22 cellular contexts compared by ENCODE assay signal in genomic region chr5:158123595-158123994, GRCh38.
"Had no signal": no experiment of that assay in that cellular context is flagged by ENCODE, and none has a peak within 500 bp of the region (broad histone marks: within the 10 kb centered on the region; RNA-seq: fewer than 3 reads in every experiment).

No MANE protein-coding gene starts in this region.

- H3K27ac Mint-ChIP-seq: activated CD8-positive, alpha-beta T cell treated with anti-CD3 and anti-CD28 coated beads, Interleukin-2, amount 10 ng/mL, durations not matched to agents 7 days and 5 days; activated naive CD8-positive, alpha-beta T cell treated with anti-CD3 and anti-CD28 coated beads, Interleukin-2, amount 10 ng/mL, durations not matched to agents 7 days and 5 days; T-helper 1 cell treated with Interleukin-12 subunit alpha and Interleukin-12 subunit beta and Interleukin-4 antibody, amounts not matched to agents 30 μg/mL and 1 μg/mL, for 36 hours had no signal

- H3K36me3 Mint-ChIP-seq: activated naive CD8-positive, alpha-beta T cell treated with anti-CD3 and anti-CD28 coated beads, Interleukin-2, amount 10 ng/mL, durations not matched to agents 7 days and 5 days had no signal

- H3K9me3 Mint-ChIP-seq: activated naive CD8-positive, alpha-beta T cell treated with anti-CD3 and anti-CD28 coated beads, Interleukin-2, amount 10 ng/mL, durations not matched to agents 7 days and 5 days; T-helper 1 cell treated with Interleukin-12 subunit alpha and Interleukin-12 subunit beta and Interleukin-4 antibody, amounts not matched to agents 30 μg/mL and 1 μg/mL, for 36 hours had no signal

- H3K36me3 ChIP-seq: adrenal gland had no signal

- H3K27me3 ChIP-seq: adrenal gland had no signal

- DNase-seq: activated CD4-positive, alpha-beta T cell treated with anti-CD3 and anti-CD28 coated beads for 48 hours; activated CD4-positive, alpha-beta T cell treated with anti-CD3 and anti-CD28 coated beads, Interleukin-2, amount 50 U/mL, for 4 hours; activated CD4-positive, CD25-positive, alpha-beta regulatory T cell treated with anti-CD3 and anti-CD28 coated beads, Interleukin-2, amount 50 U/mL, for 72 hours; activated CD8-positive, alpha-beta memory T cell treated with anti-CD3 and anti-CD28 coated beads, Interleukin-2, amount 50 U/mL, for 48 hours; activated CD8-positive, alpha-beta T cell treated with anti-CD3 and anti-CD28 coated beads, Interleukin-2, amount 10 ng/mL, durations not matched to agents 7 days and 5 days; activated naive CD4-positive, alpha-beta T cell treated with anti-CD3 and anti-CD28 coated beads, Interleukin-2, amount 50 U/mL, for 16 hours; activated naive CD8-positive, alpha-beta T cell treated with anti-CD3 and anti-CD28 coated beads, Interleukin-2, amount 10 ng/mL, durations not matched to agents 7 days and 5 days; activated T-cell treated with anti-CD3 and anti-CD28 coated beads, Interleukin-2, amount 50 U/mL, for 1 hour; adrenal gland; anterior cingulate cortex; cerebellar nuclear complex; MV-4-11; NCI-H1092 treated with DMSO at 0.1 percent for 48 hours; NCI-H1436; NCI-H187; NCI-H2081 treated with DMSO at 0.1 percent for 48 hours; NCI-H82; NK-92 treated with Interleukin-12 subunit alpha and Interleukin-12 subunit beta, amount 100 ng/mL, for 24 hours; PC-3; SHP77 treated with DMSO at 0.1 percent for 48 hours had no signal

- H3K9me3 ChIP-seq: adrenal gland had no signal

- ATAC-seq: activated CD8-positive, alpha-beta T cell treated with anti-CD3 and anti-CD28 coated beads, Interleukin-2, amount 10 ng/mL, durations not matched to agents 7 days and 5 days; K562; PC-3 had no signal

- H3K4me3 ChIP-seq: adrenal gland, K562 had no signal

- H3K4me3 Mint-ChIP-seq: activated CD8-positive, alpha-beta T cell treated with anti-CD3 and anti-CD28 coated beads, Interleukin-2, amount 10 ng/mL, durations not matched to agents 7 days and 5 days; activated naive CD8-positive, alpha-beta T cell treated with anti-CD3 and anti-CD28 coated beads, Interleukin-2, amount 10 ng/mL, durations not matched to agents 7 days and 5 days; T-helper 1 cell treated with Interleukin-12 subunit alpha and Interleukin-12 subunit beta and Interleukin-4 antibody, amounts not matched to agents 30 μg/mL and 1 μg/mL, for 36 hours had no signal

- H3K27ac ChIP-seq: adrenal gland had no signal

- H3K4me1 Mint-ChIP-seq: activated naive CD8-positive, alpha-beta T cell treated with anti-CD3 and anti-CD28 coated beads, Interleukin-2, amount 10 ng/mL, durations not matched to agents 7 days and 5 days had no signal
